In genomic region chr9:129385615-129385934, GRCh38 we compare ENCODE assay signal across 20 cellular contexts.
DNase-seq lines count a peak whose midpoint lies in the region; ATAC-seq, FAIRE-seq and TF ChIP-seq lines count a peak whose summit lies in the region.
"Had no signal": no experiment of that assay in that cellular context is flagged by ENCODE, and none has a peak within 500 bp of the region (broad histone marks: within the 10 kb centered on the region; RNA-seq: fewer than 3 reads in every experiment).

No MANE protein-coding gene starts in this region.

- no peak overlapping the region for H4K91ac ChIP-seq in neuronal stem cell (ENCODE audit: low read depth, low read length, poor library complexity)

- no peak overlapping the region for H3K27ac Mint-ChIP-seq in activated CD4-positive, alpha-beta T cell treated with anti-CD3 and anti-CD28 coated beads, Interleukin-2, amount 10 ng/mL, durations not matched to agents 24 days and 14 days
- peak overlapping the region in 6 of 8 donors; percentile 70 to 97 (median 78) for H3K27ac Mint-ChIP-seq in CD8-positive, alpha-beta memory T cell

- peak overlapping the region; percentile 6 for H3K18ac ChIP-seq in neuronal stem cell (ENCODE audit: low read length)

- H3K4me3 Mint-ChIP-seq in activated CD4-positive, alpha-beta T cell treated with anti-CD3 and anti-CD28 coated beads, Interleukin-2, amount 10 ng/mL, durations not matched to agents 24 days and 14 days = peak overlapping the region; percentile 22
- H3K4me3 Mint-ChIP-seq in CD8-positive, alpha-beta memory T cell = peak overlapping the region in 2 of 7 donors; percentile 23 to 86

- no peak overlapping the region for H2BK120ac ChIP-seq in neuronal stem cell (ENCODE audit: low read depth, low read length)

- H3K27me3 ChIP-seq in CD8-positive, alpha-beta memory T cell (ENCODE audit: insufficient read depth, low read length, poor library complexity, severe bottlenecking) = no peaks in the 10 kb centered on the region
- H3K27me3 ChIP-seq in K562 (ENCODE audit: control insufficient read depth in 2 of 2, insufficient read depth in 2 of 2, low read length in 2 of 2) (peaks cover 0 to 15% of the 10 kb centered on the region in 2 experiments; a peak in 1 of 5 replicates), neuronal stem cell (ENCODE audit: control insufficient read depth in 3 of 3, insufficient read depth in 3 of 3, low read depth in 1 of 3, low read length in 3 of 3) (peaks cover 0 to 10% (median 6%) of the 10 kb centered on the region in 3 experiments)
- H3K27me3 ChIP-seq: esophagus squamous epithelium, gastroesophageal sphincter had no signal

- H3K4me1 Mint-ChIP-seq in activated CD4-positive, alpha-beta T cell treated with anti-CD3 and anti-CD28 coated beads, Interleukin-2, amount 10 ng/mL, durations not matched to agents 24 days and 14 days = peaks cover 4% of the 10 kb centered on the region
- peaks cover 7 to 20% (median 9%) of the 10 kb centered on the region in 3 donors for H3K4me1 Mint-ChIP-seq in CD8-positive, alpha-beta memory T cell

- in situ Hi-C loops in K562 (cut with MboI) = no loop called here

- no peak for TF ChIP-seq CTCF in K562 (IDR thresholded peaks at IDR 0.05 in 2 of 3, conservative IDR thresholded peaks at IDR 0.05 in 1 of 3; ENCODE audit: insufficient read depth in 2 of 3, low read depth in 1 of 3, low read length in 3 of 3)

- WGBS in K562 (ENCODE audit: insufficient coverage, low coverage, missing lambda C conversion rate) = 20% methylated on average over 1 of the region's 1 CpG
- no CpG with 5 or more reads among the region's 1 CpG for WGBS in neuronal stem cell (ENCODE audit: extremely low coverage in 2 of 2, insufficient read length in 2 of 2, insufficient replicate concordance in 1 of 2), 2 donors

- intact Hi-C loops in activated CD4-positive, alpha-beta T cell treated with anti-CD3 and anti-CD28 coated beads, Interleukin-2, amount 10 ng/mL, durations not matched to agents 24 days and 14 days (cut with micrococcal nuclease) = no loop called here
- intact Hi-C loops in K562 (cut with micrococcal nuclease) = no loop called here

- no peak overlapping the region for H2BK15ac ChIP-seq in neuronal stem cell (ENCODE audit: low read length)

- TF ChIP-seq POLR2A in K562 (conservative IDR thresholded peaks at IDR 0.05) = no peak

- H3K79me2 ChIP-seq in K562 (ENCODE audit: control insufficient read depth, insufficient read depth, low read length) = no peaks in the 10 kb centered on the region

- H4K8ac ChIP-seq in neuronal stem cell (ENCODE audit: low read depth, low read length) = no peak overlapping the region

- BruUV-seq in K562 (replicated peaks; lab: Mats Ljungman, UMichigan) = no TSS peak

- no peak overlapping the region for H3K4me3 ChIP-seq in CD8-positive, alpha-beta memory T cell (ENCODE audit: low read length)
- H3K4me3 ChIP-seq in K562 = no peak overlapping the region
- H3K4me3 ChIP-seq in neuronal stem cell (ENCODE audit: low read length in 2 of 2) = no peak overlapping the region
- H3K4me3 ChIP-seq: esophagus squamous epithelium, gastroesophageal sphincter, neural progenitor cell had no signal

- H3K9me3 Mint-ChIP-seq in activated CD4-positive, alpha-beta T cell treated with anti-CD3 and anti-CD28 coated beads, Interleukin-2, amount 10 ng/mL, durations not matched to agents 24 days and 14 days = no peaks in the 10 kb centered on the region
- no peaks in the 10 kb centered on the region for H3K9me3 Mint-ChIP-seq in CD8-positive, alpha-beta memory T cell
- H3K9me3 Mint-ChIP-seq: neural progenitor cell had no signal

- POLR2A ChIA-PET in CD8-positive, alpha-beta memory T cell (lab: Charles Lee) = no interaction called here
- POLR2A ChIA-PET in K562 (lab: Yijun Ruan, JAX) = interaction anchor here (0.6 to 0.7 kb wide), 2 partner anchors 22 to 256 kb away, joined by 3 to 4 read pairs; partner anchors contain the start of gene ASB6

- H3K36me3 Mint-ChIP-seq in activated CD4-positive, alpha-beta T cell treated with anti-CD3 and anti-CD28 coated beads, Interleukin-2, amount 10 ng/mL, durations not matched to agents 24 days and 14 days (ENCODE audit: low read depth) = no peaks in the 10 kb centered on the region
- H3K36me3 Mint-ChIP-seq in CD8-positive, alpha-beta memory T cell = no peaks in the 10 kb centered on the region
- H3K36me3 Mint-ChIP-seq: neural progenitor cell had no signal

- peaks cover 9% of the 10 kb centered on the region for H3K27me3 Mint-ChIP-seq in activated CD4-positive, alpha-beta T cell treated with anti-CD3 and anti-CD28 coated beads, Interleukin-2, amount 10 ng/mL, durations not matched to agents 24 days and 14 days
- no peaks in the 10 kb centered on the region for H3K27me3 Mint-ChIP-seq in CD8-positive, alpha-beta memory T cell

- H3K4me2 ChIP-seq in K562 (ENCODE audit: insufficient read depth, low read length) = no peak overlapping the region
- H3K4me2 ChIP-seq in neuronal stem cell (ENCODE audit: insufficient read depth, low read length, poor library complexity, severe bottlenecking) = no peak overlapping the region
- H3K4me2 ChIP-seq: neural progenitor cell had no signal

- no peak overlapping the region for H2BK5ac ChIP-seq in neuronal stem cell (ENCODE audit: low read length)

- CTCF ChIA-PET in CD8-positive, alpha-beta memory T cell (lab: Charles Lee) = no interaction called here
- CTCF ChIA-PET in K562 (lab: Yijun Ruan, JAX; ENCODE audit: low intra/inter-chr PET ratio) = no interaction called here

- TF ChIP-seq EP300 in K562 (IDR thresholded peaks at IDR 0.05; ENCODE audit: low read length) = no peak

- H3K36me3 ChIP-seq in CD8-positive, alpha-beta memory T cell (ENCODE audit: insufficient read depth, low read length) = no peaks in the 10 kb centered on the region
- H3K36me3 ChIP-seq in K562 (ENCODE audit: control insufficient read depth, insufficient read depth, low read length) (no peaks in the 10 kb centered on the region), neuronal stem cell (replicated peaks in 1 of 2; ENCODE audit: control insufficient read depth in 2 of 2, insufficient read depth in 2 of 2, low read length in 2 of 2) (no peaks in the 10 kb centered on the region)
- H3K36me3 ChIP-seq: esophagus squamous epithelium, gastroesophageal sphincter, neural progenitor cell had no signal

- H2BK12ac ChIP-seq in neuronal stem cell (ENCODE audit: low read length) = no peak overlapping the region

- H3K9me1 ChIP-seq in K562 (ENCODE audit: control insufficient read depth, insufficient read depth, low read length) = no peaks in the 10 kb centered on the region

- no peak overlapping the region for H3K14ac ChIP-seq in neuronal stem cell (ENCODE audit: low read length)

- no peak overlapping the region for H3K23ac ChIP-seq in neuronal stem cell (ENCODE audit: low read depth, low read length, poor library complexity)

- no peaks in the 10 kb centered on the region for H3K9me3 ChIP-seq in CD8-positive, alpha-beta memory T cell (ENCODE audit: low read length)
- no peaks in the 10 kb centered on the region for H3K9me3 ChIP-seq in K562 (replicated peaks; ENCODE audit: control insufficient read depth, insufficient read depth, low read depth, low read length)
- no peaks in the 10 kb centered on the region for H3K9me3 ChIP-seq in neuronal stem cell (replicated peaks in 1 of 2; ENCODE audit: control insufficient read depth in 2 of 2, insufficient read depth in 1 of 2, low read depth in 1 of 2, low read length in 2 of 2)
- H3K9me3 ChIP-seq: esophagus squamous epithelium, gastroesophageal sphincter had no signal

- ATAC-seq in K562 = no peak
- ATAC-seq: gastroesophageal sphincter, Right ventricle myocardium inferior had no signal

- H3K4ac ChIP-seq in neuronal stem cell (ENCODE audit: low read length) = no peak overlapping the region

- DNase-seq in activated CD4-positive, alpha-beta T cell treated with anti-CD3 and anti-CD28 coated beads, Interleukin-2, amount 10 ng/mL, durations not matched to agents 24 days and 14 days = no peak
- DNase-seq in activated CD4-positive, alpha-beta T cell treated with anti-CD3 and anti-CD28 coated beads, Interleukin-2, amount 50 U/mL, for 48 hours = no peak
- no peak for DNase-seq in CD8-positive, alpha-beta memory T cell
- DNase-seq in K562 (ENCODE audit: extremely low read depth in 1 of 4, low spot score in 3 of 4) = no peak
- no peak for DNase-seq in neuronal stem cell (ENCODE audit: low spot score)
- DNase-seq in Kasumi-1 (lab: John Stamatoyannopoulos, UW) = no peak
- no peak for DNase-seq in NCI-H510A treated with DMSO at 0.1 percent for 48 hours (lab: John Stamatoyannopoulos, UW)
- DNase-seq in OCI-M1 (lab: John Stamatoyannopoulos, UW) = no peak
- DNase-seq: activated CD4-positive, alpha-beta T cell treated with anti-CD3 and anti-CD28 coated beads for 4 hours; activated naive CD4-positive, alpha-beta T cell treated with anti-CD3 and anti-CD28 coated beads, Interleukin-2, amount 50 U/mL, for 16 hours; activated T-cell treated with anti-CD3 and anti-CD28 coated beads for 4 hours; effector memory CD4-positive, alpha-beta T cell; esophagus squamous epithelium; NCI-H146; stimulated activated CD4-positive, alpha-beta T cell treated with anti-CD3 and anti-CD28 coated beads, Interleukin-4, amount 100 ng/mL, for 1 hour had no signal

- no peak overlapping the region for H3K27ac ChIP-seq in CD8-positive, alpha-beta memory T cell (ENCODE audit: low read depth, low read length)
- no peak overlapping the region for H3K27ac ChIP-seq in K562 (ENCODE audit: extremely low read depth, low read depth, low read length)
- H3K27ac ChIP-seq in neuronal stem cell (replicated peaks; ENCODE audit: low read length) = no peak overlapping the region
- H3K27ac ChIP-seq: neural progenitor cell had no signal

- no peak overlapping the region for H2AK5ac ChIP-seq in neuronal stem cell (ENCODE audit: low read depth, low read length)

- H2AFZ ChIP-seq in K562 (ENCODE audit: low read depth, low read length) (no peak overlapping the region), neuronal stem cell (ENCODE audit: low read length) (no peak overlapping the region)
- H2AFZ ChIP-seq: neural progenitor cell had no signal

- no peaks in the 10 kb centered on the region for H4K20me1 ChIP-seq in K562 (replicated peaks; ENCODE audit: control insufficient read depth, insufficient read depth, low read length)

- H3K79me1 ChIP-seq in neuronal stem cell (ENCODE audit: low read depth, low read length) = no peaks in the 10 kb centered on the region

- FAIRE-seq in K562 (lab: Jason Lieb, UNC) = no peak
- FAIRE-seq: A204.1, urothelium cell line had no signal

- H3K9ac ChIP-seq in K562 (ENCODE audit: insufficient read depth in 1 of 2, low read depth in 2 of 2, low read length in 2 of 2) (no peak overlapping the region), neuronal stem cell (ENCODE audit: low read depth, low read length, poor library complexity) (no peak overlapping the region)
- H3K9ac ChIP-seq: neural progenitor cell had no signal

- TF ChIP-seq RAD21 in K562 (CRISPR knock-in tag; conservative IDR thresholded peaks at IDR 0.05 in 1 of 2, IDR thresholded peaks at IDR 0.05 in 1 of 2) = no peak

- H3K4me1 ChIP-seq in CD8-positive, alpha-beta memory T cell (ENCODE audit: insufficient read depth, low read length) = peaks cover 14% of the 10 kb centered on the region
- H3K4me1 ChIP-seq in K562 (replicated peaks in 1 of 2; ENCODE audit: control insufficient read depth in 2 of 2, insufficient read depth in 2 of 2, low read length in 2 of 2) (peaks cover 0 to 13% of the 10 kb centered on the region in 2 experiments; a peak in 3 of 5 replicates), neuronal stem cell (ENCODE audit: control insufficient read depth in 2 of 2, insufficient read depth in 1 of 2, low read depth in 1 of 2, low read length in 2 of 2) (peaks cover 0 to 11% of the 10 kb centered on the region in 2 donors)
